In genomic region chr1:35884934-35885333, GRCh38 we compare ENCODE assay signal across 1 cellular context.
TF ChIP-seq lines count a peak whose summit lies in the region.

No MANE protein-coding gene starts in this region.

TF ChIP-seq in GM12878, 131 proteins besides CTCF, POLR2A, EP300 and RAD21 (continued from another document):
- TF ChIP-seq ZNF687 (IDR thresholded peaks at IDR 0.05), result no peak
- no peak for TF ChIP-seq PML (IDR thresholded peaks at IDR 0.05; ENCODE audit: low read length)
- no peak for TF ChIP-seq ZNF622 (IDR thresholded peaks at IDR 0.05)
- no peak for TF ChIP-seq ATF2 (IDR thresholded peaks at IDR 0.05; ENCODE audit: low read length)
- no peak for TF ChIP-seq RAD51 (IDR thresholded peaks at IDR 0.05)
- TF ChIP-seq PBX3 (IDR thresholded peaks at IDR 0.05; ENCODE audit: insufficient replicate concordance, low read depth, low read length), result no peak
- no peak for TF ChIP-seq SMC3 (IDR thresholded peaks at IDR 0.05; ENCODE audit: borderline replicate concordance, low read length)
